In genomic region chr9:114089206-114089840, GRCh38 we compare ENCODE assay signal across 29 cellular contexts. TPM values are rescaled to one million over a fixed set of nuclear protein-coding genes. Genes with fewer than 3 reads are reported as not detected.
"Had no signal": no experiment of that assay in that cellular context is flagged by ENCODE, and none has a peak within 500 bp of the region (broad histone marks: within the 10 kb centered on the region; RNA-seq: fewer than 3 reads in every experiment).

No MANE protein-coding gene starts in this region.

- H3K9me3 ChIP-seq: heart left ventricle, lower lobe of right lung, prostate gland, testis, upper lobe of left lung had no signal

- H3K36me3 ChIP-seq: heart left ventricle, lower lobe of right lung, prostate gland, upper lobe of left lung had no signal

- H3K4me3 Mint-ChIP-seq: activated B cell treated with CpG ODN at 0.5 μM for 24 hours; activated CD4-positive, alpha-beta T cell treated with anti-CD3 and anti-CD28 coated beads for 36 hours; activated naive CD8-positive, alpha-beta T cell; activated T-cell treated with anti-CD3 and anti-CD28 coated beads, Interleukin-2, amount 50 U/mL, for 4 hours; naive B cell; T-helper 17 cell had no signal

- ATAC-seq: activated CD4-positive, alpha-beta T cell treated with anti-CD3 and anti-CD28 coated beads for 36 hours; activated T-cell treated with anti-CD3 and anti-CD28 coated beads, Interleukin-2, amount 50 U/mL, for 4 hours; heart left ventricle; left colon; lower lobe of right lung; right cardiac atrium; T-helper 17 cell had no signal

- H3K4me1 ChIP-seq: heart left ventricle, lower lobe of right lung, prostate gland, testis, upper lobe of left lung had no signal

- H3K27me3 ChIP-seq: heart left ventricle, testis, upper lobe of left lung had no signal

- H3K27ac Mint-ChIP-seq: activated B cell treated with CpG ODN at 0.5 μM for 24 hours; activated CD4-positive, alpha-beta T cell treated with anti-CD3 and anti-CD28 coated beads for 36 hours; activated naive CD8-positive, alpha-beta T cell; activated T-helper 2 cell treated with anti-CD3 and anti-CD28 coated beads, Interferon-gamma antibody, Interleukin-2, Interleukin-4, amounts not matched to agents 10 μg/mL and 5 μg/mL and 100 μg/mL, durations not matched to agents 14 hours and 24 hours and 36 hours; naive B cell; T-helper 17 cell had no signal

- H3K27ac ChIP-seq: coronary artery, epithelial cell of prostate, heart left ventricle, lower lobe of right lung, prostate gland, testis, upper lobe of left lung had no signal

- H3K9me3 Mint-ChIP-seq: activated B cell treated with CpG ODN at 0.5 μM for 24 hours; activated T-cell treated with anti-CD3 and anti-CD28 coated beads, Interleukin-2, amount 50 U/mL, for 4 hours; activated T-helper 2 cell treated with anti-CD3 and anti-CD28 coated beads, Interferon-gamma antibody, Interleukin-2, Interleukin-4, amounts not matched to agents 10 μg/mL and 5 μg/mL and 100 μg/mL, durations not matched to agents 14 hours and 24 hours and 36 hours had no signal

- H3K4me3 ChIP-seq: coronary artery, heart left ventricle, lower lobe of right lung, prostate gland, skin epidermis, testis, upper lobe of left lung had no signal

- H3K36me3 Mint-ChIP-seq: activated naive CD8-positive, alpha-beta T cell; naive B cell had no signal

- H3K4me1 Mint-ChIP-seq: activated B cell treated with CpG ODN at 0.5 μM for 24 hours; activated CD4-positive, alpha-beta T cell treated with anti-CD3 and anti-CD28 coated beads for 36 hours; T-helper 17 cell had no signal

- DNase-seq: activated B cell treated with CpG ODN at 0.5 μM for 24 hours; activated CD4-positive, alpha-beta T cell treated with anti-CD3 and anti-CD28 coated beads for 36 hours; activated CD4-positive, alpha-beta T cell treated with anti-CD3 and anti-CD28 coated beads, Interleukin-2, amount 50 U/mL, for 4 hours; activated CD8-positive, alpha-beta memory T cell treated with anti-CD3 and anti-CD28 coated beads, Interleukin-2, amount 50 U/mL, for 4 hours; activated naive CD4-positive, alpha-beta T cell; activated T-cell treated with anti-CD3 and anti-CD28 coated beads, Interleukin-2, amount 50 U/mL, for 4 hours; heart left ventricle; left colon; lower lobe of right lung; mesendoderm; naive B cell; stimulated activated CD4-positive, alpha-beta T cell treated with anti-CD3 and anti-CD28 coated beads, Interleukin-2, amount 100 ng/mL, for 24 hours; stimulated activated CD8-positive, alpha-beta memory T cell treated with anti-CD3 and anti-CD28 coated beads, Interleukin-4, amount 100 ng/mL, for 48 hours; stimulated activated naive CD4-positive, alpha-beta T cell; SW 1271; T-helper 17 cell; testis had no signal

RNA-seq across cellular contexts. Expression of gene KIF12, which starts 9.8 kb away (rescaled TPM):
- total RNA-seq: activated B cell treated with CpG ODN at 0.5 μM for 24 hours; activated CD4-positive, alpha-beta T cell treated with anti-CD3 and anti-CD28 coated beads for 36 hours; activated T-helper 2 cell treated with anti-CD3 and anti-CD28 coated beads, Interferon-gamma antibody, Interleukin-2, Interleukin-4, amounts not matched to agents 10 μg/mL and 5 μg/mL and 100 μg/mL, durations not matched to agents 14 hours and 24 hours and 36 hours; fibroblast of villous mesenchyme; T-helper 17 cell had no signal
- polyA plus RNA-seq: neural cell had no signal

RNA-seq across cellular contexts. Expression of gene AMBP, which starts 11.2 kb away (rescaled TPM):
- total RNA-seq: activated B cell treated with CpG ODN at 0.5 μM for 24 hours; activated CD4-positive, alpha-beta T cell treated with anti-CD3 and anti-CD28 coated beads for 36 hours; activated T-helper 2 cell treated with anti-CD3 and anti-CD28 coated beads, Interferon-gamma antibody, Interleukin-2, Interleukin-4, amounts not matched to agents 10 μg/mL and 5 μg/mL and 100 μg/mL, durations not matched to agents 14 hours and 24 hours and 36 hours; astrocyte; fibroblast of villous mesenchyme; omental fat pad; T-helper 17 cell had no signal
- polyA plus RNA-seq: neural cell had no signal
